Comparison of ENCODE assay signal across 9 cellular contexts in the genomic region with DNA sequence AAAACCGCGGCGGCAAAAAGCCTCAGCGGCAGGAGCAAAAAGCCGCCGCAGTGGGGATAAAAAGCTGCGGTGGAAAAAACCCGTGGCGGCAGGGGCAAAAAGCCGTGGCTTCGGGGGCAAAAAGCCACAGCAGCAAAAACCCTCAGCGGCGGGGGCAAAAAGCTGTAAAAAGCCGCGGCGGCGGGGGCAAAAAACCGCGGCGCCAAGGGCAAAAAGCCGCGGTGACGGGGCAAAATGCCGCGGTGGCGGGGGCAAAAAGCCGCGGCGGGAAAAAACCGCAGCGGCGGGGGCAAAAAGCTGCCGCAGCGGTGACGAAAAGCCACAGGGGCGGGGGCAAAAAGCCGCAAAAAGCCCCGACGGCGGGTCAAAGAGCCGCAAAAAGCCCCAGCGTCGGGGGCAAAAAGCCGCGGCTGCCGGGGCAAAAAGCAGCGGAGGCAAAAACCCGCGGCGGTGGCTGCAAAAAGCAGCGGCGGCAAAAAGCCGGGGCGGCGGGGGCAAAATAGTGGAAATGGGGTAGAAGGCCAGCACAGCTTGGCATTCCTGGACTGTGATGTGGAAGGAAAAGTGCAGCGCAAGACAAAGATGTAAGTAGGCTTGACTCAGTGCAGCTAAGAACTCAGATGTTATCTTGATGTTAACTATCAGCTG.
A peak's percentile ranks its signal among the peaks of the same experiment; 100 is the strongest.
DNase-seq lines count a peak whose midpoint lies in the region; ATAC-seq and TF ChIP-seq lines count a peak whose summit lies in the region.
"Had no signal": no experiment of that assay in that cellular context is flagged by ENCODE, and none has a peak within 500 bp of the region (broad histone marks: within the 10 kb centered on the region; RNA-seq: fewer than 3 reads in every experiment).

No MANE protein-coding gene starts in this region.

- TF ChIP-seq CTCF in WI38 (IDR thresholded peaks at IDR 0.05; ENCODE audit: low read depth, low read length): no peak
- TF ChIP-seq CTCF in stomach (IDR thresholded peaks at IDR 0.05): no peak
- no peak for TF ChIP-seq CTCF in GM10266 (IDR thresholded peaks at IDR 0.05; ENCODE audit: control insufficient read depth, insufficient read depth, low read depth, missing control alignments)

- 2 to 4% (median 3%) methylated on average over 48 to 56 of the region's 56 CpGs for WGBS in stomach, 5 donors

- TF ChIP-seq EP300 in stomach (IDR thresholded peaks at IDR 0.05): no peak

- peak in 2 of 3 experiments; percentile 30 to 47 for DNase-seq in NCI-H1417 (lab: John Stamatoyannopoulos, UW)
- no peak for DNase-seq in NCI-H1417 treated with DMSO at 0.1 percent for 48 hours (lab: John Stamatoyannopoulos, UW)
- DNase-seq in stomach: no peak
- DNase-seq in GM10266 (ENCODE audit: extremely low spot score): no peak
- DNase-seq: ACHN had no signal

- H3K4me3 ChIP-seq in WI38 (ENCODE audit: low read depth, low read length) (peak overlapping the region; percentile 21; the same call in 1 of the 2 replicates), iPS-15b (ENCODE audit: low read depth, low read length) (peak overlapping the region; percentile 30), stomach (peak overlapping the region; percentile 38 to 44 (median 40))

- no peaks in the 10 kb centered on the region for H3K36me3 ChIP-seq in iPS-15b (ENCODE audit: control insufficient read depth, insufficient read depth, low read length)
- no peaks in the 10 kb centered on the region for H3K36me3 ChIP-seq in stomach

- ATAC-seq in GM21381 (IDR thresholded peaks at IDR 0.05; ENCODE audit: unreplicated experiment) (no peak), GM19463 (IDR thresholded peaks at IDR 0.05; ENCODE audit: unreplicated experiment) (no peak)

- H3K4me1 ChIP-seq in iPS-15b (ENCODE audit: control insufficient read depth, insufficient read depth, low read length) (no peaks in the 10 kb centered on the region), stomach (peaks cover 0 to 11% (median 7%) of the 10 kb centered on the region in 4 donors)

- no peak overlapping the region for H3K27ac ChIP-seq in stomach

- no peak for TF ChIP-seq POLR2A in stomach (IDR thresholded peaks at IDR 0.05)

- H3K27me3 ChIP-seq in iPS-15b (ENCODE audit: control insufficient read depth, insufficient read depth, low read length): peaks cover 23% of the 10 kb centered on the region
- H3K27me3 ChIP-seq in stomach: peaks cover 0 to 36% (median 15%) of the 10 kb centered on the region in 3 donors

- no peak overlapping the region for H3K9ac ChIP-seq in iPS-15b (ENCODE audit: low read depth, low read length)

- H3K9me3 ChIP-seq in iPS-15b (ENCODE audit: control insufficient read depth, insufficient read depth, low read length) (no peaks in the 10 kb centered on the region), stomach (no peaks in the 10 kb centered on the region)

- intact Hi-C loops in stomach (cut with DNase I; ENCODE audit: low total_unique reads): no loop called here

Comparison
In these comparisons a context has a peak if more than half of its experiments do, and no peak if none do; other contexts are left out.
1. DNase-seq: peak in NCI-H1417 (2 of 3); none in NCI-H1417 treated with DMSO at 0.1 percent for 48 hours (single experiment), stomach (single experiment) and GM10266 (single experiment).
2. Peak in every context shown above with its lines, with median percentiles within 50 percentile points of each other: H3K4me3 ChIP-seq.